ENCODE assay signal across 8 cellular contexts in the genomic region with DNA sequence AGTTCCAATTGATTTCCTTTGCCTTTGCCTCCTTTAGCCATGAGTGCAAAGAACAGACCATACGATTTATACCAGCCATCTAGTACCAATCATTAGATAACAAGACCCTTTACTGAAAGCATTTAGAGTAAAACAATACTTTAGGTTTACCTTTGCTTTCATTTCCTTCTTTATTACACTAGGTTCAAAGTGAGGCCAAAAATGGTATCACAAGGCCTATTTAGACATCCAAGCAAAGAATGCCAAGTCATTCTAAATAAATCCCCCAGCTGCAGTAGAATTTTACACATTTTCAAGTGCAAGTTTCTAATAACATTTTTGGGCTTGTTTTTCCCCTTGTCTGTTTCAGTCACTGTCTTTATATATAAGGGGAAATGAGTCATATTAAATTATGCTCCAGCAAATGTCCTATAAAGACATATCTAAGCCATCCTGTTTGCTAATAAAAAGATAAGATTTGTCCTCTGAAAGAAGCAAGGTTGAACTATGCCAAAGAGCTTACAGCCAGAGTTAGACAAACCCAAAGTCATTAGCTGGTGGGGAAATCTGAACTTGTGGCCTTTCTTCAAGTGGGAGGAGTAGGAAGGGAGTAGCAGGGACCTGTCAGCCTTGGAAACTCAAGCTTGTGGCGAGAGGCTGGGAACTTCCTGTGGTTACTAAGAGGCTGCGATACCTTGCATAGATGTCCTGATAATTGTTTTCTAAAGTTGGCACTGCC.
DNase-seq lines count a peak whose midpoint lies in the region; ATAC-seq, FAIRE-seq and TF ChIP-seq lines count a peak whose summit lies in the region.

No MANE protein-coding gene starts in this region.

- ATAC-seq in GM18870 (IDR thresholded peaks at IDR 0.05; ENCODE audit: unreplicated experiment) (peak; percentile 45), HG03432 (IDR thresholded peaks at IDR 0.05; ENCODE audit: unreplicated experiment) (peak; percentile 77), GM18873 (IDR thresholded peaks at IDR 0.05; ENCODE audit: low FRiP score, unreplicated experiment) (no peak)
- no peak for ATAC-seq in natural killer cell treated with Interleukin-12 subunit alpha and Interleukin-12 subunit beta and Interleukin-15 and Interleukin-18, amount 100 ng/mL, for 72 hours

- H3K4me3 Mint-ChIP-seq in astrocyte (ENCODE audit: unreplicated experiment) (no peak overlapping the region), mesothelial cell of epicardium (no peak overlapping the region)
- no peak overlapping the region for H3K4me3 Mint-ChIP-seq in natural killer cell treated with Interleukin-12 subunit alpha and Interleukin-12 subunit beta and Interleukin-15 and Interleukin-18, amount 100 ng/mL, for 72 hours

- peak; percentile 62 for DNase-seq in astrocyte (ENCODE audit: low read depth)
- DNase-seq in mesothelial cell of epicardium (ENCODE audit: low spot score in 2 of 2, unreplicated experiment in 2 of 2): no peak
- DNase-seq in natural killer cell treated with Interleukin-12 subunit alpha and Interleukin-12 subunit beta and Interleukin-15 and Interleukin-18, amount 100 ng/mL, for 72 hours (ENCODE audit: low spot score): no peak
- DNase-seq in activated gamma-delta T cell treated with Interleukin-2 at 50 U/mL for 16 hours: no peak
- DNase-seq in activated CD4-positive, alpha-beta T cell treated with anti-CD3 and anti-CD28 coated beads for 1 hour: no peak

- no peaks in the 10 kb centered on the region for H3K36me3 ChIP-seq in astrocyte (ENCODE audit: insufficient read depth, low read length)

- H3K9ac ChIP-seq in astrocyte (ENCODE audit: low read length): no peak overlapping the region

- H4K20me1 ChIP-seq in astrocyte (ENCODE audit: insufficient read depth, low read length): no peaks in the 10 kb centered on the region

- FAIRE-seq in astrocyte (lab: Jason Lieb, UNC): no peak

- H3K4me2 ChIP-seq in astrocyte (ENCODE audit: low read length): no peak overlapping the region

- H3K4me1 Mint-ChIP-seq in astrocyte (ENCODE audit: low read depth, unreplicated experiment) (peaks cover 6% of the 10 kb centered on the region), mesothelial cell of epicardium (peaks cover 26% of the 10 kb centered on the region)
- H3K4me1 Mint-ChIP-seq in natural killer cell treated with Interleukin-12 subunit alpha and Interleukin-12 subunit beta and Interleukin-15 and Interleukin-18, amount 100 ng/mL, for 72 hours (ENCODE audit: low read depth in 2 of 2): peaks cover 0 to 3% of the 10 kb centered on the region in 2 donors

- H3K4me1 ChIP-seq in astrocyte (ENCODE audit: insufficient read depth, low read length): no peaks in the 10 kb centered on the region

- no peaks in the 10 kb centered on the region for H3K9me3 ChIP-seq in astrocyte (ENCODE audit: insufficient read depth, low read depth, low read length)

- H3K27ac Mint-ChIP-seq in astrocyte (ENCODE audit: unreplicated experiment): no peak overlapping the region
- peak overlapping the region; percentile 35 for H3K27ac Mint-ChIP-seq in mesothelial cell of epicardium
- H3K27ac Mint-ChIP-seq in natural killer cell treated with Interleukin-12 subunit alpha and Interleukin-12 subunit beta and Interleukin-15 and Interleukin-18, amount 100 ng/mL, for 72 hours: no peak overlapping the region

- no peak overlapping the region for H3K27ac ChIP-seq in astrocyte (ENCODE audit: low read depth, low read length)

- H2AFZ ChIP-seq in astrocyte (ENCODE audit: low read depth, low read length): no peak overlapping the region

- H3K9me3 Mint-ChIP-seq in astrocyte (ENCODE audit: unreplicated experiment): no peaks in the 10 kb centered on the region
- H3K9me3 Mint-ChIP-seq in mesothelial cell of epicardium: peaks cover 8% of the 10 kb centered on the region
- peaks cover 4% of the 10 kb centered on the region for H3K9me3 Mint-ChIP-seq in natural killer cell treated with Interleukin-12 subunit alpha and Interleukin-12 subunit beta and Interleukin-15 and Interleukin-18, amount 100 ng/mL, for 72 hours

- H3K27me3 Mint-ChIP-seq in astrocyte (ENCODE audit: low read depth, unreplicated experiment): no peaks in the 10 kb centered on the region
- no peaks in the 10 kb centered on the region for H3K27me3 Mint-ChIP-seq in mesothelial cell of epicardium (ENCODE audit: low read depth)
- peaks cover 0 to 3% of the 10 kb centered on the region in 2 donors for H3K27me3 Mint-ChIP-seq in natural killer cell treated with Interleukin-12 subunit alpha and Interleukin-12 subunit beta and Interleukin-15 and Interleukin-18, amount 100 ng/mL, for 72 hours

- H3K36me3 Mint-ChIP-seq in astrocyte (ENCODE audit: low read depth, unreplicated experiment): no peaks in the 10 kb centered on the region
- H3K36me3 Mint-ChIP-seq in mesothelial cell of epicardium: peaks cover 3% of the 10 kb centered on the region
- H3K36me3 Mint-ChIP-seq in natural killer cell treated with Interleukin-12 subunit alpha and Interleukin-12 subunit beta and Interleukin-15 and Interleukin-18, amount 100 ng/mL, for 72 hours: no peaks in the 10 kb centered on the region

- no peaks in the 10 kb centered on the region for H3K27me3 ChIP-seq in astrocyte (ENCODE audit: insufficient read depth, low read length)

- TF ChIP-seq CTCF in astrocyte (IDR thresholded peaks at IDR 0.05; ENCODE audit: insufficient read depth, low read depth, low read length) (no peak), mesothelial cell of epicardium (IDR thresholded peaks at IDR 0.05; ENCODE audit: unreplicated experiment) (no peak)

- H3K79me2 ChIP-seq in astrocyte (ENCODE audit: insufficient read depth, low read length): no peaks in the 10 kb centered on the region

- H3K4me3 ChIP-seq in astrocyte (ENCODE audit: insufficient read depth, low read depth, low read length): no peak overlapping the region

Comparison
In these comparisons a context has a peak if more than half of its experiments do, and no peak if none do; other contexts are left out.
1. ATAC-seq: peak in GM18870 (single experiment) and HG03432 (single experiment); none in natural killer cell treated with Interleukin-12 subunit alpha and Interleukin-12 subunit beta and Interleukin-15 and Interleukin-18, amount 100 ng/mL, for 72 hours (0 of 2) and GM18873 (single experiment).